Comparison of ENCODE assay signal across 8 cellular contexts in genomic region chr4:108620101-108620932, GRCh38. TPM values are rescaled to one million over a fixed set of nuclear protein-coding genes. Genes with fewer than 3 reads are reported as not detected.
DNase-seq lines count a peak whose midpoint lies in the region; ATAC-seq and TF ChIP-seq lines count a peak whose summit lies in the region.

Gene RPL34 (plus strand): TSS chr4:108620576. CDS start chr4:108621960, 1,384 bp downstream.

- H3K4me3 Mint-ChIP-seq in activated T-helper 17 cell treated with anti-CD3 and anti-CD28 coated beads, Interleukin-2, amount 50 U/mL, for 72 hours, result peak within 1 kb of the TSS; percentile 99
- peak within 1 kb of the TSS; percentile 87 to 99 (median 96) for H3K4me3 Mint-ChIP-seq in naive thymus-derived CD4-positive, alpha-beta T cell
- H3K4me3 Mint-ChIP-seq in stimulated activated naive B cell treated with anti-CD40 and anti-IgM and Interleukin-4, amounts not matched to agents 10 μg/mL and 1 μg/mL and 100 μg/mL, for 72 hours, result peak within 1 kb of the TSS; percentile 95 to 97

- H3K27me3 ChIP-seq in fibroblast of lung (ENCODE audit: control insufficient read depth, insufficient read depth, low read length), result no peaks in the 10 kb centered on the region
- no peaks in the 10 kb centered on the region for H3K27me3 ChIP-seq in naive thymus-derived CD4-positive, alpha-beta T cell (ENCODE audit: control insufficient read depth in 2 of 2, insufficient read depth in 2 of 2, low read length in 2 of 2)

- TF ChIP-seq CTCF in LNCaP clone FGC (IDR thresholded peaks at IDR 0.05; ENCODE audit: control insufficient read depth, extremely low read depth, insufficient read depth) (no peak), RWPE1 (conservative IDR thresholded peaks at IDR 0.05; ENCODE audit: low read depth) (no peak), fibroblast of lung (conservative IDR thresholded peaks at IDR 0.05 in 1 of 2, IDR thresholded peaks at IDR 0.05 in 1 of 2; ENCODE audit: low read depth in 1 of 2, low read length in 2 of 2) (no peak)

- no peaks in the 10 kb centered on the region for H4K20me1 ChIP-seq in fibroblast of lung (ENCODE audit: control insufficient read depth, extremely low read depth, insufficient read depth, low read length)

- CTCF ChIA-PET in RWPE1 (lab: Yijun Ruan, JAX), result no interaction called here
- CTCF ChIA-PET in naive thymus-derived CD4-positive, alpha-beta T cell (lab: Charles Lee), result interaction anchor here (0.6 to 0.9 kb wide), 5 partner anchors 38 to 897 kb away, joined by 3 read pairs; no protein-coding TSS in a partner anchor

- H3K27ac ChIP-seq in RWPE1 (peak within 1 kb of the TSS; percentile 79), fibroblast of lung (ENCODE audit: insufficient read depth, low read length) (peak within 1 kb of the TSS; percentile 95)
- peak within 1 kb of the TSS; percentile 90 for H3K27ac ChIP-seq in naive thymus-derived CD4-positive, alpha-beta T cell (ENCODE audit: low read depth, low read length)

- H2AFZ ChIP-seq in fibroblast of lung (ENCODE audit: low read length), result peak within 1 kb of the TSS; percentile 97

- H3K27me3 Mint-ChIP-seq in activated T-helper 17 cell treated with anti-CD3 and anti-CD28 coated beads, Interleukin-2, amount 50 U/mL, for 72 hours, result no peaks in the 10 kb centered on the region
- peaks cover 0 to 3% (median 0%) of the 10 kb centered on the region in 5 donors for H3K27me3 Mint-ChIP-seq in naive thymus-derived CD4-positive, alpha-beta T cell
- H3K27me3 Mint-ChIP-seq in stimulated activated naive B cell treated with anti-CD40 and anti-IgM and Interleukin-4, amounts not matched to agents 10 μg/mL and 1 μg/mL and 100 μg/mL, for 72 hours, result no peaks in the 10 kb centered on the region

- POLR2A ChIA-PET in RWPE1 (lab: Yijun Ruan, JAX; ENCODE audit: low non-redundant PET), result no interaction called here
- POLR2A ChIA-PET in naive thymus-derived CD4-positive, alpha-beta T cell (lab: Charles Lee), result interaction anchor here (0.6 to 3.4 kb wide), 32 partner anchors 10 to 900 kb away, joined by 3 to 37 read pairs (median 4); partner anchors contain the start of genes HADH, OSTC and PAPSS1

- H3K27ac Mint-ChIP-seq in activated T-helper 17 cell treated with anti-CD3 and anti-CD28 coated beads, Interleukin-2, amount 50 U/mL, for 72 hours, result peak within 1 kb of the TSS; percentile 99
- peak within 1 kb of the TSS; percentile 95 to 99 (median 97) for H3K27ac Mint-ChIP-seq in naive thymus-derived CD4-positive, alpha-beta T cell
- H3K27ac Mint-ChIP-seq in stimulated activated naive B cell treated with anti-CD40 and anti-IgM and Interleukin-4, amounts not matched to agents 10 μg/mL and 1 μg/mL and 100 μg/mL, for 72 hours, result peak within 1 kb of the TSS; percentile 99

- H3K4me1 ChIP-seq in fibroblast of lung (ENCODE audit: control insufficient read depth, extremely low read depth, insufficient read depth, low read length), result peaks cover 11% of the 10 kb centered on the region
- H3K4me1 ChIP-seq in naive thymus-derived CD4-positive, alpha-beta T cell (ENCODE audit: control insufficient read depth in 2 of 2, insufficient read depth in 2 of 2, low read length in 2 of 2), result peaks cover 29 to 30% of the 10 kb centered on the region in 2 donors

- H3K9ac ChIP-seq in fibroblast of lung (ENCODE audit: insufficient read depth, low read length), result peak within 1 kb of the TSS; percentile 84

- intact Hi-C loops in naive thymus-derived CD4-positive, alpha-beta T cell (cut with micrococcal nuclease), result loop anchor here (1.0 to 5.0 kb wide), 15 partner anchors 9 to 1577 kb away; partner anchors contain the start of genes GAR1 (in 2 of the 2), HADH (in 2 of the 2), MCUB (in 2 of the 2) and OSTC (in 2 of the 2)

- H3K9me3 ChIP-seq in fibroblast of lung (ENCODE audit: control insufficient read depth, insufficient read depth, low read depth, low read length), result no peaks in the 10 kb centered on the region
- H3K9me3 ChIP-seq in naive thymus-derived CD4-positive, alpha-beta T cell (ENCODE audit: control insufficient read depth in 2 of 3, low read length in 3 of 3), result no peaks in the 10 kb centered on the region

- peak; percentile 97 for ATAC-seq in activated T-helper 17 cell treated with anti-CD3 and anti-CD28 coated beads, Interleukin-2, amount 50 U/mL, for 72 hours (replicated peaks)
- ATAC-seq in naive thymus-derived CD4-positive, alpha-beta T cell, result peak; percentile 100
- peak; percentile 99 to 100 for ATAC-seq in stimulated activated naive B cell treated with anti-CD40 and anti-IgM and Interleukin-4, amounts not matched to agents 10 μg/mL and 1 μg/mL and 100 μg/mL, for 72 hours (replicated peaks)

- H3K36me3 ChIP-seq in fibroblast of lung (ENCODE audit: control insufficient read depth, insufficient read depth, low read length), result peaks cover 16% of the 10 kb centered on the region
- peaks cover 13 to 39% (median 16%) of the 10 kb centered on the region in 3 experiments for H3K36me3 ChIP-seq in naive thymus-derived CD4-positive, alpha-beta T cell (ENCODE audit: control insufficient read depth in 2 of 3, insufficient read depth in 3 of 3, low read length in 3 of 3)

- peaks cover 26% of the 10 kb centered on the region for H3K4me1 Mint-ChIP-seq in activated T-helper 17 cell treated with anti-CD3 and anti-CD28 coated beads, Interleukin-2, amount 50 U/mL, for 72 hours
- H3K4me1 Mint-ChIP-seq in naive thymus-derived CD4-positive, alpha-beta T cell, result peaks cover 33 to 81% (median 66%) of the 10 kb centered on the region in 7 donors
- H3K4me1 Mint-ChIP-seq in stimulated activated naive B cell treated with anti-CD40 and anti-IgM and Interleukin-4, amounts not matched to agents 10 μg/mL and 1 μg/mL and 100 μg/mL, for 72 hours, result peaks cover 26 to 39% of the 10 kb centered on the region in 2 donors

- H3K9me3 Mint-ChIP-seq in activated T-helper 17 cell treated with anti-CD3 and anti-CD28 coated beads, Interleukin-2, amount 50 U/mL, for 72 hours, result no peaks in the 10 kb centered on the region
- peaks cover 0 to 10% (median 6%) of the 10 kb centered on the region in 11 donors for H3K9me3 Mint-ChIP-seq in naive thymus-derived CD4-positive, alpha-beta T cell
- H3K9me3 Mint-ChIP-seq in stimulated activated naive B cell treated with anti-CD40 and anti-IgM and Interleukin-4, amounts not matched to agents 10 μg/mL and 1 μg/mL and 100 μg/mL, for 72 hours, result peaks cover 0 to 4% of the 10 kb centered on the region in 2 donors

- peaks cover 71% of the 10 kb centered on the region for H3K36me3 Mint-ChIP-seq in activated T-helper 17 cell treated with anti-CD3 and anti-CD28 coated beads, Interleukin-2, amount 50 U/mL, for 72 hours (ENCODE audit: low read depth)
- H3K36me3 Mint-ChIP-seq in naive thymus-derived CD4-positive, alpha-beta T cell, result peaks cover 21 to 51% (median 41%) of the 10 kb centered on the region in 5 donors
- H3K36me3 Mint-ChIP-seq in stimulated activated naive B cell treated with anti-CD40 and anti-IgM and Interleukin-4, amounts not matched to agents 10 μg/mL and 1 μg/mL and 100 μg/mL, for 72 hours, result peaks cover 42 to 57% of the 10 kb centered on the region in 2 donors

- peaks cover 39% of the 10 kb centered on the region for H3K79me2 ChIP-seq in fibroblast of lung (ENCODE audit: control insufficient read depth, insufficient read depth, low read length)

- H3K4me3 ChIP-seq in LNCaP clone FGC (ENCODE audit: low read depth, low read length) (peak within 1 kb of the TSS; percentile 85), fibroblast of lung (replicated peaks in 1 of 4; ENCODE audit: control extremely low read depth in 1 of 4, insufficient read depth in 1 of 4, low read depth in 3 of 4, low read length in 4 of 4) (peak within 1 kb of the TSS; percentile 73 to 100 (median 92))
- H3K4me3 ChIP-seq in naive thymus-derived CD4-positive, alpha-beta T cell (ENCODE audit: low read length), result peak within 1 kb of the TSS; percentile 98

- peak within 1 kb of the TSS; percentile 95 for H3K4me2 ChIP-seq in fibroblast of lung (ENCODE audit: extremely low read depth, insufficient read depth, low read length)

- peak; percentile 92 for DNase-seq in Daoy (ENCODE audit: low read depth)
- peak; percentile 33 for DNase-seq in GOT3 (lab: John Stamatoyannopoulos, UW)
- DNase-seq in LNCaP clone FGC (ENCODE audit: low read depth), result peak; percentile 98
- DNase-seq in RWPE1 (ENCODE audit: low spot score), result peak; percentile 93
- peak; percentile 99 for DNase-seq in fibroblast of lung (ENCODE audit: low read depth in 2 of 2)
- peak; percentile 85 to 99 (median 96) for DNase-seq in naive thymus-derived CD4-positive, alpha-beta T cell
- DNase-seq in stimulated activated naive B cell treated with anti-CD40 and anti-IgM and Interleukin-4, amounts not matched to agents 10 μg/mL and 1 μg/mL and 100 μg/mL, for 72 hours, result peak; percentile 95

RNA-seq across cellular contexts. Expression of gene RPL34, which starts in this region (rescaled TPM):
- total RNA-seq in Daoy (2014; rRNA removed; shearing (Covaris generic)), result 621 and 803 TPM in 2 replicates
- 1,000 to 10,000 TPM; 1,481 to 2,007 TPM for total RNA-seq in activated T-helper 17 cell treated with anti-CD3 and anti-CD28 coated beads, Interleukin-2, amount 50 U/mL, for 72 hours
- total RNA-seq in fibroblast of lung, result 625 and 867 TPM in 2 replicates
- polyA plus RNA-seq in fibroblast of lung, result 1,508 and 1,935 TPM in 2 replicates
- polyA plus RNA-seq in fibroblast of lung (2012), result 2,031 and 2,402 TPM in 2 replicates
- 166 and 178 TPM in 2 replicates for polyA minus RNA-seq in fibroblast of lung (ENCODE audit: low replicate concordance)
- 1,000 to 10,000 TPM; 1,411 to 3,442 (median 3,215) TPM for total RNA-seq in naive thymus-derived CD4-positive, alpha-beta T cell
- polyA plus RNA-seq in naive thymus-derived CD4-positive, alpha-beta T cell, result 1,000 to 10,000 TPM; 4,498 to 6,068 TPM

Comparison
In these comparisons a context has a peak if more than half of its experiments do, and no peak if none do; other contexts are left out.
1. Peak in every context shown above with its lines: DNase-seq, ATAC-seq, H3K4me3 ChIP-seq and H3K27ac ChIP-seq.
2. DNase-seq: peak in every context shown above with its lines; median percentile 99 in fibroblast of lung; 98 in LNCaP clone FGC; 96 in naive thymus-derived CD4-positive, alpha-beta T cell; 95 in stimulated activated naive B cell treated with anti-CD40 and anti-IgM and Interleukin-4, amounts not matched to agents 10 μg/mL and 1 μg/mL and 100 μg/mL, for 72 hours; 93 in RWPE1; 92 in Daoy; 33 in GOT3.